In the genomic region with DNA sequence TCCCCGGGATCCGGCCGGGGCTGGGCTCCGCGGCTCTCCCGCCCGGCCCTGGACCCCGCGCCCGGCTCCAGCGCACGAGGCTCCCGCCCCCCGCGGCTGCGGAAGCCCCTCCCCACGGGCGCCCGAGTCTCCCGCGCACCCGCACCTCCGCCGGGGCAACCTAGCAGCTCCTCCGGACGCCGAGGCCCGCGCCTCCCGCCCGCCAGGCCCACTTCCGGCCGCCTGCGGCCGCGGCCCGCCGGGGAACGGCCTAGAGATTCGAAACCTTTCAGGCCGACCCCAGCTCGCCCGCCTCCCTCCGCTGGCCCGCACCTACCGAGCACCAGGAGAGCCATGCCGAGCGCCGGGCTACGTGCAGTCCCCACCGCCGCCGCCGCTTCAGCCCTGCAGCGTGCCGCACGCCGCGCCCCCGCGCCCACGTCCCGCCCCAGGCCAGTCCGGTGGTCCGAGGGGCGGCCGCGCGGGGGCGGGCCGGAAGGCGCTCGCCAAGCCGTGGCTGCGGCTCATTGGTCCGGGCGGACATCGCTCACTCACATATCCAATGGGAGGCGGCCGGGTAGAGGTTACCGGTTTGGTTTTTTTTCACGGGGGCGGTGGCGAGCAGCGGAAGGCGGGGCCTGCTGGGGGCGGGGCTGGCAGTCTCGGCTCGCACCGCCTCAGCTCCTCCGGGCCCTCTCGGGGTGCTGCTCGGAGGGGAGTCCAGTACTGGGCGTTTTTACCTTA, we compare ENCODE assay signal across 1 cellular context.
A peak's percentile ranks its signal among the peaks of the same experiment; 100 is the strongest.
TF ChIP-seq lines count a peak whose summit lies in the region.

PDIA6 (minus strand) TSS at position 424 of the 723 bp plus-strand sequence; CDS start at position 335, 89 bp downstream.

TF ChIP-seq in HepG2, 621 proteins besides CTCF, POLR2A, EP300 and RAD21 (continued from another document and continues in another):
- TF ChIP-seq, protein P1, sequence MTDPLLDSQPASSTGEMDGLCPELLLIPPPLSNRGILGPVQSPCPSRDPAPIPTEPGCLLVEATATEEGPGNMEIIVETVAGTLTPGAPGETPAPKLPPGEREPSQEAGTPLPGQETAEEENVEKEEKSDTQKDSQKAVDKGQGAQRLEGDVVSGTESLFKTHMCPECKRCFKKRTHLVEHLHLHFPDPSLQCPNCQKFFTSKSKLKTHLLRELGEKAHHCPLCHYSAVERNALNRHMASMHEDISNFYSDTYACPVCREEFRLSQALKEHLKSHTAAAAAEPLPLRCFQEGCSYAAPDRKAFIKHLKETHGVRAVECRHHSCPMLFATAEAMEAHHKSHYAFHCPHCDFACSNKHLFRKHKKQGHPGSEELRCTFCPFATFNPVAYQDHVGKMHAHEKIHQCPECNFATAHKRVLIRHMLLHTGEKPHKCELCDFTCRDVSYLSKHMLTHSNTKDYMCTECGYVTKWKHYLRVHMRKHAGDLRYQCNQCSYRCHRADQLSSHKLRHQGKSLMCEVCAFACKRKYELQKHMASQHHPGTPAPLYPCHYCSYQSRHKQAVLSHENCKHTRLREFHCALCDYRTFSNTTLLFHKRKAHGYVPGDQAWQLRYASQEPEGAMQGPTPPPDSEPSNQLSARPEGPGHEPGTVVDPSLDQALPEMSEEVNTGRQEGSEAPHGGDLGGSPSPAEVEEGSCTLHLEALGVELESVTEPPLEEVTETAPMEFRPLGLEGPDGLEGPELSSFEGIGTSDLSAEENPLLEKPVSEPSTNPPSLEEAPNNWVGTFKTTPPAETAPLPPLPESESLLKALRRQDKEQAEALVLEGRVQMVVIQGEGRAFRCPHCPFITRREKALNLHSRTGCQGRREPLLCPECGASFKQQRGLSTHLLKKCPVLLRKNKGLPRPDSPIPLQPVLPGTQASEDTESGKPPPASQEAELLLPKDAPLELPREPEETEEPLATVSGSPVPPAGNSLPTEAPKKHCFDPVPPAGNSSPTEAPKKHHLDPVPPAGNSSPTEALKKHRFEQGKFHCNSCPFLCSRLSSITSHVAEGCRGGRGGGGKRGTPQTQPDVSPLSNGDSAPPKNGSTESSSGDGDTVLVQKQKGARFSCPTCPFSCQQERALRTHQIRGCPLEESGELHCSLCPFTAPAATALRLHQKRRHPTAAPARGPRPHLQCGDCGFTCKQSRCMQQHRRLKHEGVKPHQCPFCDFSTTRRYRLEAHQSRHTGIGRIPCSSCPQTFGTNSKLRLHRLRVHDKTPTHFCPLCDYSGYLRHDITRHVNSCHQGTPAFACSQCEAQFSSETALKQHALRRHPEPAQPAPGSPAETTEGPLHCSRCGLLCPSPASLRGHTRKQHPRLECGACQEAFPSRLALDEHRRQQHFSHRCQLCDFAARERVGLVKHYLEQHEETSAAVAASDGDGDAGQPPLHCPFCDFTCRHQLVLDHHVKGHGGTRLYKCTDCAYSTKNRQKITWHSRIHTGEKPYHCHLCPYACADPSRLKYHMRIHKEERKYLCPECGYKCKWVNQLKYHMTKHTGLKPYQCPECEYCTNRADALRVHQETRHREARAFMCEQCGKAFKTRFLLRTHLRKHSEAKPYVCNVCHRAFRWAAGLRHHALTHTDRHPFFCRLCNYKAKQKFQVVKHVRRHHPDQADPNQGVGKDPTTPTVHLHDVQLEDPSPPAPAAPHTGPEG (CRISPR knock-in tag; IDR thresholded peaks at IDR 0.05), result no peak
- TF ChIP-seq SALL2 (CRISPR knock-in tag; IDR thresholded peaks at IDR 0.05), result peak; percentile 79
- no peak for TF ChIP-seq SMAD9 (CRISPR knock-in tag; IDR thresholded peaks at IDR 0.05)
- no peak for TF ChIP-seq ZSCAN22 (CRISPR knock-in tag; IDR thresholded peaks at IDR 0.05)
- no peak for TF ChIP-seq NPAS2 (CRISPR knock-in tag; IDR thresholded peaks at IDR 0.05; ENCODE audit: borderline replicate concordance)
- TF ChIP-seq MEF2D (CRISPR knock-in tag; IDR thresholded peaks at IDR 0.05), result no peak
- TF ChIP-seq ZNF207 (IDR thresholded peaks at IDR 0.05; ENCODE audit: borderline replicate concordance), result no peak
- TF ChIP-seq ZBTB46 (CRISPR knock-in tag; IDR thresholded peaks at IDR 0.05; ENCODE audit: borderline replicate concordance), result no peak
- TF ChIP-seq, protein P2, sequence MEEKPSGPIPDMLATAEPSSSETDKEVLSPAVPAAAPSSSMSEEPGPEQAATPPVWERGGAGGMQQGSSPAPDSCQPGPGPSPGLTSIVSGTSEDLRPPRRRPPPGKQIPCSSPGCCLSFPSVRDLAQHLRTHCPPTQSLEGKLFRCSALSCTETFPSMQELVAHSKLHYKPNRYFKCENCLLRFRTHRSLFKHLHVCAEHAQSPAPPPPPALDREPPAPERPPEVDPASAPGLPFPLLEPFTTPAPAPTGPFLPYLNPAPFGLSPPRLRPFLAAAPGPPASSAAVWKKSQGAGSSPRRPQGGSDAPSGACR (CRISPR knock-in tag; IDR thresholded peaks at IDR 0.05), result no peak
- TF ChIP-seq ZNF280B (CRISPR knock-in tag; IDR thresholded peaks at IDR 0.05; ENCODE audit: borderline replicate concordance), result no peak
- TF ChIP-seq SMAD1 (CRISPR knock-in tag; IDR thresholded peaks at IDR 0.05; ENCODE audit: borderline replicate concordance, low read depth), result no peak
- 0 out of 2 replicates have a peak, but pooled peaks have one; percentile 72 for TF ChIP-seq EEA1 (CRISPR knock-in tag; IDR thresholded peaks at IDR 0.05; ENCODE audit: borderline replicate concordance)
- no peak for TF ChIP-seq ARHGAP35 (CRISPR knock-in tag; IDR thresholded peaks at IDR 0.05; ENCODE audit: borderline replicate concordance)
- no peak for TF ChIP-seq KAT2B (IDR thresholded peaks at IDR 0.05; ENCODE audit: borderline replicate concordance, low read depth, low read length)
- TF ChIP-seq MTA3 (CRISPR knock-in tag; IDR thresholded peaks at IDR 0.05), result no peak
- no peak for TF ChIP-seq MAFK (conservative IDR thresholded peaks at IDR 0.05 in 1 of 2, IDR thresholded peaks at IDR 0.05 in 1 of 2; ENCODE audit: low read length in 2 of 2)
- no peak for TF ChIP-seq ZNF772 (CRISPR knock-in tag; IDR thresholded peaks at IDR 0.05)
- TF ChIP-seq MEIS1 (CRISPR knock-in tag; IDR thresholded peaks at IDR 0.05; ENCODE audit: borderline replicate concordance), result no peak
- TF ChIP-seq, protein P3, sequence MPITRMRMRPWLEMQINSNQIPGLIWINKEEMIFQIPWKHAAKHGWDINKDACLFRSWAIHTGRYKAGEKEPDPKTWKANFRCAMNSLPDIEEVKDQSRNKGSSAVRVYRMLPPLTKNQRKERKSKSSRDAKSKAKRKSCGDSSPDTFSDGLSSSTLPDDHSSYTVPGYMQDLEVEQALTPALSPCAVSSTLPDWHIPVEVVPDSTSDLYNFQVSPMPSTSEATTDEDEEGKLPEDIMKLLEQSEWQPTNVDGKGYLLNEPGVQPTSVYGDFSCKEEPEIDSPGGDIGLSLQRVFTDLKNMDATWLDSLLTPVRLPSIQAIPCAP (CRISPR knock-in tag; IDR thresholded peaks at IDR 0.05; ENCODE audit: low read depth), result 0 out of 2 replicates have a peak, but pooled peaks have one; percentile 25
- TF ChIP-seq EED (CRISPR knock-in tag; IDR thresholded peaks at IDR 0.05), result no peak
- no peak for TF ChIP-seq GTF2F1 (IDR thresholded peaks at IDR 0.05; ENCODE audit: low read length)
- TF ChIP-seq, protein P4, sequence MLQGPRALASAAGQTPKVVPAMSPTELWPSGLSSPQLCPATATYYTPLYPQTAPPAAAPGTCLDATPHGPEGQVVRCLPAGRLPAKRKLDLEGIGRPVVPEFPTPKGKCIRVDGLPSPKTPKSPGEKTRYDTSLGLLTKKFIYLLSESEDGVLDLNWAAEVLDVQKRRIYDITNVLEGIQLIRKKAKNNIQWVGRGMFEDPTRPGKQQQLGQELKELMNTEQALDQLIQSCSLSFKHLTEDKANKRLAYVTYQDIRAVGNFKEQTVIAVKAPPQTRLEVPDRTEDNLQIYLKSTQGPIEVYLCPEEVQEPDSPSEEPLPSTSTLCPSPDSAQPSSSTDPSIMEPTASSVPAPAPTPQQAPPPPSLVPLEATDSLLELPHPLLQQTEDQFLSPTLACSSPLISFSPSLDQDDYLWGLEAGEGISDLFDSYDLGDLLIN (CRISPR knock-in tag; IDR thresholded peaks at IDR 0.05; ENCODE audit: borderline replicate concordance), result no peak
- peak; percentile 48; the same call in 1 of the 2 replicates for TF ChIP-seq ZNF263 (CRISPR knock-in tag; IDR thresholded peaks at IDR 0.05)
- TF ChIP-seq NFIB (CRISPR knock-in tag; IDR thresholded peaks at IDR 0.05; ENCODE audit: borderline replicate concordance), result no peak
- no peak for TF ChIP-seq ETV6 (CRISPR knock-in tag; conservative IDR thresholded peaks at IDR 0.05)
- no peak for TF ChIP-seq ZEB1 (IDR thresholded peaks at IDR 0.05; ENCODE audit: insufficient replicate concordance, low read depth)
- peak; percentile 94 for TF ChIP-seq PBX2 (CRISPR knock-in tag; IDR thresholded peaks at IDR 0.05)
- no peak for TF ChIP-seq ZBTB38 (CRISPR knock-in tag; IDR thresholded peaks at IDR 0.05)
- no peak for TF ChIP-seq ZNF792 (CRISPR knock-in tag; IDR thresholded peaks at IDR 0.05)
- TF ChIP-seq SRSF4 (IDR thresholded peaks at IDR 0.05; ENCODE audit: low read depth, low read length, poor library complexity, severe bottlenecking), result no peak
- no peak for TF ChIP-seq ZNF572 (CRISPR knock-in tag; IDR thresholded peaks at IDR 0.05)
- TF ChIP-seq, protein P5, sequence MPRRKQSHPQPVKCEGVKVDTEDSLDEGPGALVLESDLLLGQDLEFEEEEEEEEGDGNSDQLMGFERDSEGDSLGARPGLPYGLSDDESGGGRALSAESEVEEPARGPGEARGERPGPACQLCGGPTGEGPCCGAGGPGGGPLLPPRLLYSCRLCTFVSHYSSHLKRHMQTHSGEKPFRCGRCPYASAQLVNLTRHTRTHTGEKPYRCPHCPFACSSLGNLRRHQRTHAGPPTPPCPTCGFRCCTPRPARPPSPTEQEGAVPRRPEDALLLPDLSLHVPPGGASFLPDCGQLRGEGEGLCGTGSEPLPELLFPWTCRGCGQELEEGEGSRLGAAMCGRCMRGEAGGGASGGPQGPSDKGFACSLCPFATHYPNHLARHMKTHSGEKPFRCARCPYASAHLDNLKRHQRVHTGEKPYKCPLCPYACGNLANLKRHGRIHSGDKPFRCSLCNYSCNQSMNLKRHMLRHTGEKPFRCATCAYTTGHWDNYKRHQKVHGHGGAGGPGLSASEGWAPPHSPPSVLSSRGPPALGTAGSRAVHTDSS (CRISPR knock-in tag; conservative IDR thresholded peaks at IDR 0.05), result no peak
- TF ChIP-seq JUND (CRISPR knock-in tag; IDR thresholded peaks at IDR 0.05), result no peak
- TF ChIP-seq ZNF34 (CRISPR knock-in tag; IDR thresholded peaks at IDR 0.05; ENCODE audit: borderline replicate concordance), result peak; percentile 52; the same call in 1 of the 2 replicates
- TF ChIP-seq RARA (CRISPR knock-in tag; IDR thresholded peaks at IDR 0.05), result no peak
- TF ChIP-seq, protein P6, sequence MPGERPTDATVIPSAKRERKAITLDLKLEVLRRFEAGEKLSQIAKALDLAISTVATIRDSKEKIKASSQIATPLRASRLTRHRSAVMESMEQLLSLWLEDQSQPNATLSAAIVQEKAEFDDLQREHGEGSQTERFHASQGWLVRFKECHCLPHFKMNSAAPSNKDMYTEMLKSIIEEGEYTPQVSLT (CRISPR knock-in tag; IDR thresholded peaks at IDR 0.05; ENCODE audit: borderline replicate concordance, low read depth), result no peak
- no peak for TF ChIP-seq ZNF276 (CRISPR knock-in tag; IDR thresholded peaks at IDR 0.05; ENCODE audit: low read depth)
- TF ChIP-seq PCBP2 (optimal IDR thresholded peaks at IDR 0.05; ENCODE audit: low read depth, low read length, poor library complexity, severe bottlenecking), result no peak
- TF ChIP-seq TARDBP (CRISPR knock-in tag; IDR thresholded peaks at IDR 0.05), result no peak
- no peak for TF ChIP-seq NFE2L2 (IDR thresholded peaks at IDR 0.05; ENCODE audit: low read length)
- TF ChIP-seq NCOA5 (CRISPR knock-in tag; IDR thresholded peaks at IDR 0.05), result no peak
- no peak for TF ChIP-seq ZMYM2 (CRISPR knock-in tag; IDR thresholded peaks at IDR 0.05)
- TF ChIP-seq ZNF660 (CRISPR knock-in tag; IDR thresholded peaks at IDR 0.05; ENCODE audit: borderline replicate concordance, low read depth), result no peak
- no peak; the same call in 1 of the 2 replicates for TF ChIP-seq ZBTB7B (CRISPR knock-in tag; IDR thresholded peaks at IDR 0.05)
- TF ChIP-seq GATAD2A (CRISPR knock-in tag; IDR thresholded peaks at IDR 0.05), result no peak
- peak; percentile 79; the same call in 1 of the 2 replicates for TF ChIP-seq ZNF441 (CRISPR knock-in tag; IDR thresholded peaks at IDR 0.05; ENCODE audit: borderline replicate concordance)
